Comparison of ENCODE assay signal across 5 cellular contexts in genomic region chr3:13856628-13857027, GRCh38. TPM values are rescaled to one million over a fixed set of nuclear protein-coding genes. Genes with fewer than 3 reads are reported as not detected.
"Had no signal": no experiment of that assay in that cellular context is flagged by ENCODE, and none has a peak within 500 bp of the region (broad histone marks: within the 10 kb centered on the region; RNA-seq: fewer than 3 reads in every experiment).

No MANE protein-coding gene starts in this region.

RNA-seq across cellular contexts. Expression of gene WNT7A, which starts 23.2 kb away (rescaled TPM):
- total RNA-seq: GM23338, H1, H9, HepG2, HFFc6 had no signal
